Comparison of ENCODE assay signal across 1 cellular context in genomic region chr20:16317445-16318362, GRCh38.
TF ChIP-seq lines count a peak whose summit lies in the region.

No MANE protein-coding gene starts in this region.

TF ChIP-seq in GM12878, 131 proteins besides CTCF, POLR2A, EP300 and RAD21 (continued from another document and continues in another):
- TF ChIP-seq ZBTB33 (IDR thresholded peaks at IDR 0.05) (no peak), CHD1 (IDR thresholded peaks at IDR 0.05; ENCODE audit: low read depth, low read length) (no peak), CEBPZ (IDR thresholded peaks at IDR 0.05; ENCODE audit: low read depth, low read length) (no peak), ZBTB4 (CRISPR knock-in tag; IDR thresholded peaks at IDR 0.05) (no peak), MEF2A (IDR thresholded peaks at IDR 0.05; ENCODE audit: insufficient read depth, low read depth, low read length) (peak; percentile 39; the same call in 1 of the 2 replicates), MXI1 (IDR thresholded peaks at IDR 0.05; ENCODE audit: low read depth, low read length) (0 out of 2 replicates have a peak, but pooled peaks have one; percentile 31), NBN (IDR thresholded peaks at IDR 0.05) (0 out of 2 replicates have a peak, but pooled peaks have one; percentile 57), SKIL (IDR thresholded peaks at IDR 0.05; ENCODE audit: low read depth, poor library complexity, severe bottlenecking) (peak; percentile 31), NFYA (IDR thresholded peaks at IDR 0.05; ENCODE audit: borderline replicate concordance, low read depth, low read length) (no peak), WRNIP1 (IDR thresholded peaks at IDR 0.05; ENCODE audit: borderline replicate concordance, low read depth, low read length) (no peak), MTA2 (IDR thresholded peaks at IDR 0.05; ENCODE audit: low read depth) (peak; percentile 96), SRF (IDR thresholded peaks at IDR 0.05; ENCODE audit: low read depth in 2 of 2, low read length in 2 of 2) (no peak), BCLAF1 (IDR thresholded peaks at IDR 0.05) (no peak; the same call in 1 of the 2 replicates), SUZ12 (IDR thresholded peaks at IDR 0.05; ENCODE audit: unreplicated experiment) (no peak), E2F8 (IDR thresholded peaks at IDR 0.05; ENCODE audit: low read depth, partially characterized antibody) (no peak), CREB1 (IDR thresholded peaks at IDR 0.05; ENCODE audit: low read depth) (no peak), NR2F1 (conservative IDR thresholded peaks at IDR 0.05) (peak; percentile 21; the same call in 1 of the 2 replicates), MYB (IDR thresholded peaks at IDR 0.05; ENCODE audit: borderline replicate concordance, low read depth, low read length) (no peak), RUNX3 (IDR thresholded peaks at IDR 0.05; ENCODE audit: low read length) (peak; percentile 80), ZNF622 (IDR thresholded peaks at IDR 0.05) (no peak), BRCA1 (IDR thresholded peaks at IDR 0.05; ENCODE audit: low read depth, low read length) (no peak), JUND (IDR thresholded peaks at IDR 0.05; ENCODE audit: low read depth, low read length) (no peak), KDM1A (IDR thresholded peaks at IDR 0.05; ENCODE audit: borderline replicate concordance) (no peak), ASH2L (IDR thresholded peaks at IDR 0.05; ENCODE audit: borderline replicate concordance, low read depth) (no peak), CEBPB (IDR thresholded peaks at IDR 0.05; ENCODE audit: borderline replicate concordance in 1 of 2, low read depth in 2 of 2, low read length in 2 of 2) (no peak), PKNOX1 (IDR thresholded peaks at IDR 0.05) (no peak), REST (IDR thresholded peaks at IDR 0.05; ENCODE audit: low read depth, low read length) (no peak), KLF5 (IDR thresholded peaks at IDR 0.05; ENCODE audit: partially characterized antibody) (no peak), NFIC (IDR thresholded peaks at IDR 0.05; ENCODE audit: low read depth, low read length) (0 out of 2 replicates have a peak, but pooled peaks have one; percentile 17), ATF2 (IDR thresholded peaks at IDR 0.05; ENCODE audit: low read length) (peak; percentile 7; the same call in 1 of the 2 replicates)
